ENCODE assay signal across 4 cellular contexts in the genomic region with DNA sequence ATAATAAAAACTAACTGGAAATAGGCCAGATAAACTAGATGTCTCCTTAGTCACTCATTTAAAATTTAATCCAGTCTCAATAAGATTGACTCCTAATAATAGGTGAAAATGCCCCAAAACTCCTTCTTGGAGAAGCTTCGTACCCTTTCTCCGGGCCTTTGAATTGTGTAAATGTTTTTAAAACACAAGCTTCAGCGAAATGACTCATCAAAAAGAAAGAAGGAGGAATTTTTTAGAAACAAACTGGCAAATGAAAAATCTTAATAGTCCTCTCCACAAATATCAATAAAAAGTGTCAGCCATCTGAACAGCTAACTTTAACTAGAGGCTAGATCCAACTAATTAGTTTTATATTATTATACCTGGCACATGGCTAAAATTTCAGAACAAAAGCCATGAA. TPM values are rescaled to one million over a fixed set of nuclear protein-coding genes. Genes with fewer than 3 reads are reported as not detected.
"Had no signal": no experiment of that assay in that cellular context is flagged by ENCODE, and none has a peak within 500 bp of the region (broad histone marks: within the 10 kb centered on the region; RNA-seq: fewer than 3 reads in every experiment).

No MANE protein-coding gene starts in this region.

RNA-seq across cellular contexts. Expression of a gene that starts 33.9 kb away (rescaled TPM):
- total RNA-seq: HepG2, HT-29, HT1080, IMR-90 had no signal
- polyA plus RNA-seq: HepG2, IMR-90 had no signal

RNA-seq across cellular contexts. Expression of a gene that starts 47.5 kb away (rescaled TPM):
- total RNA-seq: HepG2, HT-29, HT1080, IMR-90 had no signal
- polyA plus RNA-seq: HepG2, IMR-90 had no signal
